Comparison of ENCODE assay signal across 2 cellular contexts in genomic region chr4:104163820-104164219, GRCh38.
TF ChIP-seq lines count a peak whose summit lies in the region.

No MANE protein-coding gene starts in this region.

TF ChIP-seq in liver, 16 proteins besides CTCF, POLR2A, EP300 and RAD21 (continued from another document):
- no peak for TF ChIP-seq MAX (IDR thresholded peaks at IDR 0.05)
- TF ChIP-seq REST (IDR thresholded peaks at IDR 0.05): no peak
- TF ChIP-seq ZBTB33 (IDR thresholded peaks at IDR 0.05): peak; percentile 33
- TF ChIP-seq JUND (IDR thresholded peaks at IDR 0.05): peak in 1 of 2 donors; percentile 15
- no peak for TF ChIP-seq NR2F2 (IDR thresholded peaks at IDR 0.05)
- peak; percentile 43 to 46 for TF ChIP-seq HNF4A (conservative IDR thresholded peaks at IDR 0.05)
- TF ChIP-seq TAF1 (conservative IDR thresholded peaks at IDR 0.05): no peak

TF ChIP-seq in HepG2, 621 proteins besides CTCF, POLR2A, EP300 and RAD21:
- TF ChIP-seq ZBTB4 (CRISPR knock-in tag; IDR thresholded peaks at IDR 0.05; ENCODE audit: borderline replicate concordance) (no peak), ZNF574 (CRISPR knock-in tag; IDR thresholded peaks at IDR 0.05) (no peak), ZNF792 (CRISPR knock-in tag; IDR thresholded peaks at IDR 0.05) (no peak), ZNF782 (CRISPR knock-in tag; IDR thresholded peaks at IDR 0.05; ENCODE audit: borderline replicate concordance) (no peak), BCL6 (CRISPR knock-in tag; IDR thresholded peaks at IDR 0.05) (no peak), ZKSCAN8 (CRISPR knock-in tag; IDR thresholded peaks at IDR 0.05; ENCODE audit: borderline replicate concordance) (no peak), RARA (CRISPR knock-in tag; IDR thresholded peaks at IDR 0.05) (no peak), TGIF2 (CRISPR knock-in tag; IDR thresholded peaks at IDR 0.05) (no peak), ZNF737 (CRISPR knock-in tag; IDR thresholded peaks at IDR 0.05; ENCODE audit: borderline replicate concordance) (no peak), IKZF5 (CRISPR knock-in tag; IDR thresholded peaks at IDR 0.05) (no peak), HDAC6 (IDR thresholded peaks at IDR 0.05; ENCODE audit: low read depth, low read length) (no peak), NRL (CRISPR knock-in tag; IDR thresholded peaks at IDR 0.05; ENCODE audit: borderline replicate concordance) (no peak), RNF219 (CRISPR knock-in tag; IDR thresholded peaks at IDR 0.05) (no peak), ATF3 (CRISPR knock-in tag; IDR thresholded peaks at IDR 0.05) (no peak)
